24 cellular contexts compared by ENCODE assay signal in genomic region chr9:710951-711745, GRCh38.
DNase-seq lines count a peak whose midpoint lies in the region; ATAC-seq and TF ChIP-seq lines count a peak whose summit lies in the region.
"Had no signal": no experiment of that assay in that cellular context is flagged by ENCODE, and none has a peak within 500 bp of the region (broad histone marks: within the 10 kb centered on the region; RNA-seq: fewer than 3 reads in every experiment).

No MANE protein-coding gene starts in this region.

- no peak overlapping the region for H3K9ac ChIP-seq in SK-N-SH
- H3K9ac ChIP-seq: GM23248 had no signal

- POLR2A ChIA-PET in SK-N-SH (lab: Yijun Ruan, JAX): no interaction called here

- ATAC-seq in SK-N-SH treated with all-trans-retinoic acid at 6 μM for 48 hours: no peak
- ATAC-seq: activated CD4-positive, CD25-positive, alpha-beta regulatory T cell treated with anti-CD3 and anti-CD28 coated beads, Interleukin-2, amount 50 U/mL, for 24 hours; activated CD8-positive, alpha-beta T cell treated with anti-CD3 and anti-CD28 coated beads for 36 hours; Panc1; stimulated activated naive B cell treated with anti-CD40 and anti-IgM and Interleukin-4, amounts not matched to agents 10 μg/mL and 1 μg/mL and 100 μg/mL, for 72 hours had no signal

- no peak for TF ChIP-seq RAD21 in SK-N-SH (IDR thresholded peaks at IDR 0.05; ENCODE audit: low read length)

- DNase-seq in SK-N-SH: no peak
- peak in 1 of 2 donors; percentile 59 for DNase-seq in ascending aorta (ENCODE audit: low spot score in 2 of 2)
- peak; percentile 96 for DNase-seq in myocyte (ENCODE audit: low read depth)
- DNase-seq in tibial artery: no peak
- DNase-seq in D341Med (ENCODE audit: low spot score): no peak
- DNase-seq in activated naive CD4-positive, alpha-beta T cell treated with Interleukin-2 at 50 U/mL for 16 hours: no peak
- DNase-seq in T-helper 9 cell: no peak
- DNase-seq: activated CD8-positive, alpha-beta T cell treated with anti-CD3 and anti-CD28 coated beads for 36 hours; activated gamma-delta T cell; adrenal gland; GM23248; KG1; kidney glomerular epithelial cell; mammary epithelial cell; NCI-H187 treated with DMSO at 0.1 percent for 48 hours; NCI-H526; SHP77 treated with DMSO at 0.1 percent for 48 hours; stimulated activated CD4-positive, alpha-beta T cell treated with anti-CD3 and anti-CD28 coated beads, Interleukin-4, amount 100 ng/mL, for 1 hour; stimulated activated naive B cell treated with anti-CD40 and anti-IgM and Interleukin-4, amounts not matched to agents 10 μg/mL and 1 μg/mL and 100 μg/mL, for 72 hours; thyroid gland had no signal

- no peaks in the 10 kb centered on the region for H4K20me1 ChIP-seq in SK-N-SH (ENCODE audit: insufficient read depth)

- no peaks in the 10 kb centered on the region for H3K9me3 ChIP-seq in SK-N-SH
- H3K9me3 ChIP-seq in ascending aorta: no peaks in the 10 kb centered on the region
- H3K9me3 ChIP-seq in tibial artery: no peaks in the 10 kb centered on the region
- H3K9me3 ChIP-seq: adrenal gland, neutrophil, thyroid gland had no signal

- H3K27me3 ChIP-seq in SK-N-SH (ENCODE audit: insufficient read depth) (no peaks in the 10 kb centered on the region), ascending aorta (no peaks in the 10 kb centered on the region), tibial artery (no peaks in the 10 kb centered on the region)
- H3K27me3 ChIP-seq: adrenal gland, neutrophil, thyroid gland had no signal

- H3K4me3 ChIP-seq in SK-N-SH (ENCODE audit: low read depth in 2 of 2, low read length in 1 of 2) (no peak overlapping the region), ascending aorta (peak overlapping the region; percentile 51 to 59), tibial artery (peak overlapping the region; percentile 34 to 43)
- H3K4me3 ChIP-seq: adrenal gland, GM23248, thyroid gland had no signal

- peaks cover 22% of the 10 kb centered on the region for H3K79me2 ChIP-seq in SK-N-SH (ENCODE audit: insufficient read depth)

- no peak for TF ChIP-seq CTCF in SK-N-SH (IDR thresholded peaks at IDR 0.05)
- TF ChIP-seq CTCF in ascending aorta (IDR thresholded peaks at IDR 0.05): no peak
- no peak for TF ChIP-seq CTCF in tibial artery (IDR thresholded peaks at IDR 0.05)

- CTCF ChIA-PET in SK-N-SH (lab: Yijun Ruan, JAX): no interaction called here

- WGBS in SK-N-SH (ENCODE audit: low lambda C conversion rate): 40% methylated on average over 14 of the region's 14 CpGs

- peaks cover 11% of the 10 kb centered on the region for H3F3A ChIP-seq in SK-N-SH (replicated peaks; ENCODE audit: insufficient read depth)

- peak overlapping the region; percentile 65 for H3K4me2 ChIP-seq in SK-N-SH

- no peak overlapping the region for H3K27ac ChIP-seq in SK-N-SH (ENCODE audit: low read depth in 2 of 2, low read length in 1 of 2)
- H3K27ac ChIP-seq in ascending aorta: peak overlapping the region; percentile 91 to 95
- peak overlapping the region; percentile 69 to 77 for H3K27ac ChIP-seq in tibial artery
- H3K27ac ChIP-seq: adrenal gland, GM23248, neutrophil had no signal

- intact Hi-C loops in ascending aorta (cut with DNase I) (no loop called here), tibial artery (cut with DNase I; ENCODE audit: low total_unique reads) (no loop called here)

- H3K36me3 ChIP-seq in SK-N-SH (replicated peaks in 1 of 2; ENCODE audit: control insufficient read depth in 1 of 2, insufficient read depth in 2 of 2, low read length in 1 of 2): peaks cover 3 to 9% of the 10 kb centered on the region in 2 experiments
- peaks cover 15 to 34% of the 10 kb centered on the region in 2 donors for H3K36me3 ChIP-seq in ascending aorta
- H3K36me3 ChIP-seq in tibial artery: peaks cover 23 to 25% (median 24%) of the 10 kb centered on the region in 3 donors

- H2AFZ ChIP-seq in SK-N-SH (ENCODE audit: low read depth): no peak overlapping the region
- H2AFZ ChIP-seq: GM23248 had no signal

- no peak for TF ChIP-seq EP300 in SK-N-SH (IDR thresholded peaks at IDR 0.05; ENCODE audit: borderline replicate concordance in 1 of 2, low read depth in 1 of 2, low read length in 1 of 2)

- no peaks in the 10 kb centered on the region for H3K9me2 ChIP-seq in SK-N-SH

- peaks cover 0 to 23% of the 10 kb centered on the region in 2 experiments; a peak in 1 of 4 replicates for H3K4me1 ChIP-seq in SK-N-SH (ENCODE audit: control insufficient read depth in 1 of 2, insufficient read depth in 2 of 2, low read depth in 1 of 2, low read length in 1 of 2)
- peaks cover 6 to 33% of the 10 kb centered on the region in 2 donors for H3K4me1 ChIP-seq in ascending aorta
- peaks cover 0 to 78% (median 49%) of the 10 kb centered on the region in 4 donors for H3K4me1 ChIP-seq in tibial artery

TF ChIP-seq in SK-N-SH, 30 proteins besides CTCF, POLR2A, EP300 and RAD21:
- TF ChIP-seq SIN3A (IDR thresholded peaks at IDR 0.05; ENCODE audit: borderline replicate concordance, low read depth, low read length): no peak
- TF ChIP-seq YY1 (IDR thresholded peaks at IDR 0.05; ENCODE audit: low read depth): no peak
- no peak for TF ChIP-seq TAF1 (IDR thresholded peaks at IDR 0.05; ENCODE audit: borderline replicate concordance, low read depth, low read length)
- TF ChIP-seq USF1 (IDR thresholded peaks at IDR 0.05; ENCODE audit: borderline replicate concordance, low read depth): no peak
- TF ChIP-seq MXI1 (IDR thresholded peaks at IDR 0.05; ENCODE audit: low read depth, low read length): no peak
- TF ChIP-seq MEF2A (IDR thresholded peaks at IDR 0.05; ENCODE audit: borderline replicate concordance, low read depth): no peak
- no peak for TF ChIP-seq POLR2AphosphoS5 (IDR thresholded peaks at IDR 0.05; ENCODE audit: low read depth, low read length)
- no peak for TF ChIP-seq EZH2phosphoT487 (IDR thresholded peaks at IDR 0.05; ENCODE audit: borderline replicate concordance, low read depth)
- no peak for TF ChIP-seq NRF1 (IDR thresholded peaks at IDR 0.05; ENCODE audit: low read depth, low read length)
- no peak for TF ChIP-seq NFIC (IDR thresholded peaks at IDR 0.05; ENCODE audit: borderline replicate concordance)
- no peak for TF ChIP-seq FOSL2 (IDR thresholded peaks at IDR 0.05; ENCODE audit: borderline replicate concordance, low read depth)
TF ChIP-seq in SK-N-SH: peak in this region for 0.

TF ChIP-seq in SK-N-SH treated with all-trans-retinoic acid at 6 μM for 48 hours, 23 proteins besides CTCF, POLR2A, EP300 and RAD21 (continues in another document):
- no peak for TF ChIP-seq OSR1 (CRISPR knock-in tag; IDR thresholded peaks at IDR 0.05)
- no peak for TF ChIP-seq BACH2 (CRISPR knock-in tag; IDR thresholded peaks at IDR 0.05; ENCODE audit: borderline replicate concordance)
- TF ChIP-seq GLIS3 (CRISPR knock-in tag; IDR thresholded peaks at IDR 0.05): no peak
- TF ChIP-seq RARB (CRISPR knock-in tag; IDR thresholded peaks at IDR 0.05): no peak
- TF ChIP-seq POU6F1 (CRISPR knock-in tag; IDR thresholded peaks at IDR 0.05; ENCODE audit: borderline replicate concordance, low read depth): no peak
- TF ChIP-seq ARNTL (CRISPR knock-in tag; IDR thresholded peaks at IDR 0.05; ENCODE audit: borderline replicate concordance, low read depth): no peak
- TF ChIP-seq ESRRG (CRISPR knock-in tag; IDR thresholded peaks at IDR 0.05): no peak
- TF ChIP-seq CREB5 (CRISPR knock-in tag; IDR thresholded peaks at IDR 0.05; ENCODE audit: low read depth): no peak
- TF ChIP-seq CSDC2 (CRISPR knock-in tag; IDR thresholded peaks at IDR 0.05): no peak
- no peak for TF ChIP-seq ZNF8 (CRISPR knock-in tag; IDR thresholded peaks at IDR 0.05)
- no peak for TF ChIP-seq ZNF565 (CRISPR knock-in tag; conservative IDR thresholded peaks at IDR 0.05; ENCODE audit: low read depth)
- no peak for TF ChIP-seq PATZ1 (CRISPR knock-in tag; IDR thresholded peaks at IDR 0.05; ENCODE audit: borderline replicate concordance)

Comparison
In these comparisons a context has a peak if more than half of its experiments do, and no peak if none do; other contexts are left out.
1. H3K27ac ChIP-seq: peak in ascending aorta (2 of 2) and tibial artery (2 of 2); none in SK-N-SH (0 of 2).
2. H3K4me3 ChIP-seq: peak in ascending aorta (2 of 2) and tibial artery (2 of 2); none in SK-N-SH (0 of 2).